ENCODE assay signal across 8 cellular contexts in genomic region chr2:70070557-70071268, GRCh38. TPM values are rescaled to one million over a fixed set of nuclear protein-coding genes. Genes with fewer than 3 reads are reported as not detected.
DNase-seq lines count a peak whose midpoint lies in the region; ATAC-seq and TF ChIP-seq lines count a peak whose summit lies in the region.

No MANE protein-coding gene starts in this region.

- POLR2A ChIA-PET in IMR-90 (lab: Charles Lee; ENCODE audit: unreplicated experiment), result interaction anchor here (0.7 to 1.0 kb wide), 2 partner anchors 72 to 156 kb away, joined by 3 to 5 read pairs; partner anchors contain the start of gene MXD1

- peak overlapping the region; percentile 90 for H2AFZ ChIP-seq in IMR-90 (replicated peaks; ENCODE audit: low read length, poor library complexity)

- no TSS peak for BruUV-seq in IMR-90 (replicated peaks; lab: Mats Ljungman, UMichigan)

- H2BK15ac ChIP-seq in IMR-90 (ENCODE audit: low read depth, low read length), result peak overlapping the region; percentile 85; the same call in 1 of the 3 replicates

- H3K36me3 ChIP-seq in IMR-90 (ENCODE audit: control insufficient read depth, insufficient read depth, low read length), result peaks cover 4% of the 10 kb centered on the region

- TF ChIP-seq CTCF in IMR-90 (conservative IDR thresholded peaks at IDR 0.05; ENCODE audit: low read depth, low read length), result peak; percentile 90

- H4K91ac ChIP-seq in IMR-90 (ENCODE audit: insufficient read depth, low read depth, low read length), result peak overlapping the region; percentile 85

- H2AK9ac ChIP-seq in IMR-90 (replicated peaks; ENCODE audit: low read depth, low read length, poor library complexity), result peak overlapping the region; percentile 84

- TF ChIP-seq POLR2A in IMR-90 (IDR thresholded peaks at IDR 0.05; ENCODE audit: low read depth, low read length), result no peak

- peak overlapping the region; percentile 83; the same call in 1 of the 2 replicates for H3K27ac ChIP-seq in IMR-90 (ENCODE audit: insufficient read depth, low read length)
- H3K27ac ChIP-seq in epithelial cell of prostate, result peak overlapping the region; percentile 62
- H3K27ac ChIP-seq in substantia nigra (ENCODE audit: low read depth, low read length, poor library complexity, severe bottlenecking), result peak overlapping the region; percentile 88

- dilution Hi-C loops in IMR-90 (cut with HindIII; ENCODE audit: low sequenced_read_pairs, unreplicated experiment), result no loop called here

- H3K14ac ChIP-seq in IMR-90 (replicated peaks; ENCODE audit: low read depth, low read length), result peak overlapping the region; percentile 96

- H3K18ac ChIP-seq in IMR-90 (ENCODE audit: low read depth, low read length), result peak overlapping the region; percentile 91

- peaks cover 4 to 9% of the 10 kb centered on the region in 2 experiments; a peak in 2 of 4 replicates for H3K79me1 ChIP-seq in IMR-90 (ENCODE audit: low read depth in 1 of 2, low read length in 2 of 2)

- no peaks in the 10 kb centered on the region for H3K27me3 ChIP-seq in IMR-90 (ENCODE audit: control insufficient read depth, insufficient read depth, low read length)

- peak overlapping the region; percentile 97 for H3K4ac ChIP-seq in IMR-90 (ENCODE audit: low read depth, low read length)

- H3K23ac ChIP-seq in IMR-90 (ENCODE audit: low read depth, low read length), result peak overlapping the region; percentile 92; the same call in 1 of the 2 replicates

- DNase-seq in DMS 273 treated with DMSO at 0.1 percent for 48 hours (lab: John Stamatoyannopoulos, UW) (peak; percentile 71), IMR-90 (peak; percentile 90), NOMO-1 treated with dmso at 0.1 percent for 144 hours (lab: John Stamatoyannopoulos, UW; ENCODE audit: unreplicated experiment) (peak; percentile 67), activated T-cell treated with anti-CD3 and anti-CD28 coated beads for 4 hours (peak; percentile 30), epithelial cell of prostate (ENCODE audit: low read depth, low spot score) (no peak), mucosa of gallbladder (ENCODE audit: low spot score) (peak; percentile 82), substantia nigra (lab: John Stamatoyannopoulos, UW) (peak in 43 of 49 donors; percentile 22 to 87 (median 58))

- H2BK20ac ChIP-seq in IMR-90 (ENCODE audit: low read depth, low read length), result peak overlapping the region; percentile 89

- peak overlapping the region; percentile 98 for H4K5ac ChIP-seq in IMR-90 (ENCODE audit: low read depth, low read length)

- no peak overlapping the region for H3K4me3 ChIP-seq in IMR-90 (ENCODE audit: insufficient read depth, low read depth, low read length)

- H3K4me2 ChIP-seq in IMR-90 (ENCODE audit: low read depth, low read length), result peak overlapping the region; percentile 69

- WGBS in IMR-90 (ENCODE audit: extremely low coverage in 2 of 2, insufficient read length in 1 of 2), 2 experiments, result 0% methylated on average over 1 of the region's 13 CpGs; no CpG with 5 or more reads in 1 of the 2 experiments

- no peaks in the 10 kb centered on the region for H4K20me1 ChIP-seq in IMR-90 (ENCODE audit: insufficient read depth, low read length)

- peak overlapping the region; percentile 87 for H2BK120ac ChIP-seq in IMR-90 (ENCODE audit: low read depth, low read length)

- H3K9me3 ChIP-seq in IMR-90 (ENCODE audit: control insufficient read depth, insufficient read depth, low read length), result no peaks in the 10 kb centered on the region

- CTCF ChIA-PET in IMR-90 (lab: Yijun Ruan, JAX), result interaction anchor here (0.6 to 1.5 kb wide), 10 partner anchors 9 to 700 kb away, joined by 3 to 8 read pairs (median 4); partner anchors contain the start of gene MXD1

- peak overlapping the region; percentile 11; the same call in 1 of the 2 replicates for H3K9ac ChIP-seq in IMR-90 (ENCODE audit: low read depth, low read length)

- H4K8ac ChIP-seq in IMR-90 (ENCODE audit: low read depth in 2 of 2, low read length in 2 of 2), result peak overlapping the region; percentile 82 to 99; a peak in 3 of 4 replicates

- H3K4me1 ChIP-seq in IMR-90 (ENCODE audit: control insufficient read depth, insufficient read depth, low read length), result peaks cover 6% of the 10 kb centered on the region

- in situ Hi-C loops in IMR-90 (cut with MboI; ENCODE audit: low sequenced_read_pairs), result loop anchor here (5.0 to 25.0 kb wide), 2 partner anchors 153 to 333 kb away; partner anchors contain the start of genes ANXA4 and MXD1

- peak; percentile 91 for TF ChIP-seq RAD21 in IMR-90 (IDR thresholded peaks at IDR 0.05; ENCODE audit: low read length)

- intact Hi-C loops in IMR-90 (cut with micrococcal nuclease), result loop anchor here (1.0 to 5.0 kb wide), 3 partner anchors 72 to 156 kb away; no protein-coding TSS in a partner anchor

- H2BK5ac ChIP-seq in IMR-90 (ENCODE audit: low read depth, low read length, poor library complexity, severe bottlenecking), result peak overlapping the region; percentile 89

- peaks cover 7% of the 10 kb centered on the region; the same call in 1 of the 2 replicates for H3K9me1 ChIP-seq in IMR-90 (ENCODE audit: insufficient read depth, low read length)

- ATAC-seq in GM21515 (IDR thresholded peaks at IDR 0.05; ENCODE audit: unreplicated experiment) (peak; percentile 64), IMR-90 (ENCODE audit: low read depth) (peak; percentile 98)

- H2AK5ac ChIP-seq in IMR-90 (ENCODE audit: low read depth, low read length), result peak overlapping the region; percentile 81

- peak overlapping the region; percentile 79 for H3K56ac ChIP-seq in IMR-90 (ENCODE audit: extremely low read depth, insufficient read depth, low read length)

TF ChIP-seq in IMR-90, 13 proteins besides CTCF, POLR2A, EP300 and RAD21:
- TF ChIP-seq NFE2L2 (IDR thresholded peaks at IDR 0.05; ENCODE audit: low read depth, low read length), result 0 out of 2 replicates have a peak, but pooled peaks have one; percentile 11
- TF ChIP-seq SMC3 (IDR thresholded peaks at IDR 0.05; ENCODE audit: low read depth, low read length), result peak; percentile 85
- TF ChIP-seq RCOR1 (IDR thresholded peaks at IDR 0.05; ENCODE audit: insufficient replicate concordance, low read length), result no peak

RNA-seq across cellular contexts. Expression of gene PCBP1, which starts 16.6 kb away (rescaled TPM):
- total RNA-seq in IMR-90 (2012; rRNA removed) (33.6 and 33.7 TPM in 2 replicates), mucosa of gallbladder (358 TPM)
- 166 and 171 TPM in 2 replicates for polyA plus RNA-seq in IMR-90 (2012; rRNA removed)
- polyA plus RNA-seq in IMR-90 (2012; cell fraction: cytosol; rRNA removed), result 110 and 170 TPM in 2 replicates
- polyA plus RNA-seq in IMR-90 (2012; cell fraction: nucleus; rRNA removed; ENCODE audit: low replicate concordance), result 68.9 and 69.8 TPM in 2 replicates

Comparison
In these comparisons a context has a peak if more than half of its experiments do, and no peak if none do; other contexts are left out.
1. RNA of gene PCBP1, which starts 16.6 kb away (total RNA-seq): 358 TPM in mucosa of gallbladder (single experiment); 33.6 to 33.7 TPM in IMR-90; every median in the first group is over 10 times any median in the second.
2. Peak in every context shown above with its lines, with median percentiles within 50 percentile points of each other: H3K27ac ChIP-seq.